1 cellular context compared by ENCODE assay signal in the genomic region with DNA sequence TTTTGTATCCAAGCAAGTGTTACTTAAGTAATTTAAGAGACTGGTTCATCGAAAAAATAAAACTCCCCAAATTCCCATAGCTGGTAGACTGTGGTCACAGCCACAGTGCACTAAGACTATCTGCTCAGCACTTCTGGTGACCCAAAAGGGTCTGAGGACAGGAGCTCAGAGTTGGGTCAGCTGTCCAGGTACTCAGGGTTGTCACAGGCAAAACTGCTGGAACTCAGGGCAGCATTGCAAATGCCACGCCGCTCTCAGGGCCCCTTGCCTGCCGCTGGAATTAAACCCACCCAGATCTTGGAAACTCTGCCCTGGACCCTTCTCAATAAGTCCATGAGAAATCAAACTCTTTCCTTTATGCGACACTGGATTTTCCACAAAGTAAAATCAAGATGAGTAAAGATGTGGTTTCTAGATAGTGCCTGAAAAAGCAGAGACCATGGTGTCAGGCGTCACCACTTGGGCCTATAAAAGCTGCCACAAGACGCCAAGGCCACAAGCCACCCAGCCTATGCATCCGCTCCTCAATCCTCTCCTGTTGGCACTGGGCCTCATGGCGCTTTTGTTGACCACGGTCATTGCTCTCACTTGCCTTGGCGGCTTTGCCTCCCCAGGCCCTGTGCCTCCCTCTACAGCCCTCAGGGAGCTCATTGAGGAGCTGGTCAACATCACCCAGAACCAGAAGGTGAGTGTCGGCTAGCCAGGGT.
A peak's percentile ranks its signal among the peaks of the same experiment; 100 is the strongest.
TF ChIP-seq lines count a peak whose summit lies in the region.

A gene (plus strand): TSS at position 498 of the 707 bp plus-strand sequence. CDS start 14 bp downstream, at position 512.

TF ChIP-seq in HepG2, 621 proteins besides CTCF, POLR2A, EP300 and RAD21:
- TF ChIP-seq, protein P1, sequence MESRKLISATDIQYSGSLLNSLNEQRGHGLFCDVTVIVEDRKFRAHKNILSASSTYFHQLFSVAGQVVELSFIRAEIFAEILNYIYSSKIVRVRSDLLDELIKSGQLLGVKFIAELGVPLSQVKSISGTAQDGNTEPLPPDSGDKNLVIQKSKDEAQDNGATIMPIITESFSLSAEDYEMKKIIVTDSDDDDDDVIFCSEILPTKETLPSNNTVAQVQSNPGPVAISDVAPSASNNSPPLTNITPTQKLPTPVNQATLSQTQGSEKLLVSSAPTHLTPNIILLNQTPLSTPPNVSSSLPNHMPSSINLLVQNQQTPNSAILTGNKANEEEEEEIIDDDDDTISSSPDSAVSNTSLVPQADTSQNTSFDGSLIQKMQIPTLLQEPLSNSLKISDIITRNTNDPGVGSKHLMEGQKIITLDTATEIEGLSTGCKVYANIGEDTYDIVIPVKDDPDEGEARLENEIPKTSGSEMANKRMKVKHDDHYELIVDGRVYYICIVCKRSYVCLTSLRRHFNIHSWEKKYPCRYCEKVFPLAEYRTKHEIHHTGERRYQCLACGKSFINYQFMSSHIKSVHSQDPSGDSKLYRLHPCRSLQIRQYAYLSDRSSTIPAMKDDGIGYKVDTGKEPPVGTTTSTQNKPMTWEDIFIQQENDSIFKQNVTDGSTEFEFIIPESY (CRISPR knock-in tag; IDR thresholded peaks at IDR 0.05) = peak; percentile 51; the same call in 1 of the 2 replicates
- TF ChIP-seq TEAD3 (CRISPR knock-in tag; optimal IDR thresholded peaks at IDR 0.05; ENCODE audit: borderline replicate concordance) = no peak
